1 cellular context compared by ENCODE assay signal in genomic region chr11:126586303-126586627, GRCh38.
TF ChIP-seq lines count a peak whose summit lies in the region.

No MANE protein-coding gene starts in this region.

TF ChIP-seq in IMR-90, 13 proteins besides CTCF, POLR2A, EP300 and RAD21 (continued from another document):
- no peak for TF ChIP-seq ELK1 (IDR thresholded peaks at IDR 0.05; ENCODE audit: borderline replicate concordance, low read depth, low read length)
- no peak for TF ChIP-seq CHD1 (IDR thresholded peaks at IDR 0.05; ENCODE audit: low read depth, low read length)
- TF ChIP-seq CEBPB (IDR thresholded peaks at IDR 0.05; ENCODE audit: low read depth, low read length) = no peak
- no peak for TF ChIP-seq RCOR1 (IDR thresholded peaks at IDR 0.05; ENCODE audit: insufficient replicate concordance, low read length)
- TF ChIP-seq MAZ (IDR thresholded peaks at IDR 0.05; ENCODE audit: borderline replicate concordance, low read depth, low read length) = no peak
- no peak for TF ChIP-seq NFE2L2 (IDR thresholded peaks at IDR 0.05; ENCODE audit: low read depth, low read length)
